1 cellular context compared by ENCODE assay signal in the genomic region with DNA sequence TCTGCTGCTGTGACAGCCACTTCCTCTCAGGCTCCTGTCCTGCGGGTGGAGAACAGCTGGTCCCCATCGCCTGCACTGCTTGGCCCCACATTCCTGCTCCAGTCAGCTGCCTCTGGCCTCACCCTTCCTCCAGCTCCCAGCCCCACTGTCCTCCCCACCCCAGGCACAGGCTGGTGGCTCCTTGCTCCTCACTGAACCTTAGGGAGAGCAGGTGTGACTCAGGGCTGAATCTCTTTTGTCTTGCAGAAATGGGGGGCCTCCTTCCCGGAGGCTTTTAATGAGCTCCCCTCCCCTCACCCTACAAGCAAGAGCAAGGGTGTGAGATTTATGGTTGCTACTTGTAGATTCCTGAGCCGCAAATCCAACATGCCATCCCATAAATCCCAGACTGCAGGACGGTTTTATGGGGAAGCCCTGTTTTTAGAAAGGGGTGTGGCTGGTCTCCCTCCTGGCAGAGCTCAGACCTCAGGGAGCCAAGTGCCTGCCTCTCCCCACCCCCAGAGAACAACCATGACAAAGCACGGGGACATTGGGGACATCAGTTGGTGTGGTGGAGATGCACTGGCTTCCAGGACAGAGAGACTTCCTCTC.
TF ChIP-seq lines count a peak whose summit lies in the region.

No MANE protein-coding gene starts in this region.

TF ChIP-seq in HEK293, 187 proteins besides CTCF, POLR2A, EP300 and RAD21 (continued from another document):
- no peak for TF ChIP-seq TSHZ1 (tag by site-specific recombination; IDR thresholded peaks at IDR 0.05; ENCODE audit: borderline replicate concordance)
